In genomic region chr13:77014906-77015685, GRCh38 we compare ENCODE assay signal across 15 cellular contexts.
"Had no signal": no experiment of that assay in that cellular context is flagged by ENCODE, and none has a peak within 500 bp of the region (broad histone marks: within the 10 kb centered on the region; RNA-seq: fewer than 3 reads in every experiment).

No MANE protein-coding gene starts in this region.

- H3K9me3 Mint-ChIP-seq: activated naive CD8-positive, alpha-beta T cell treated with anti-CD3 and anti-CD28 coated beads, Interleukin-2, amount 10 ng/mL, durations not matched to agents 7 days and 5 days; endodermal cell; nephron; stimulated activated memory B cell treated with anti-CD40 and anti-IgM and Interleukin-4, amounts not matched to agents 10 μg/mL and 1 μg/mL and 100 μg/mL, for 72 hours had no signal

- H3K4me3 Mint-ChIP-seq: activated naive CD8-positive, alpha-beta T cell treated with anti-CD3 and anti-CD28 coated beads, Interleukin-2, amount 10 ng/mL, durations not matched to agents 7 days and 5 days; endodermal cell; nephron; stimulated activated memory B cell treated with anti-CD40 and anti-IgM and Interleukin-4, amounts not matched to agents 10 μg/mL and 1 μg/mL and 100 μg/mL, for 72 hours had no signal

- H3K27me3 ChIP-seq: heart left ventricle, right lobe of liver had no signal

- H3K27ac ChIP-seq: epithelial cell of prostate, right lobe of liver had no signal

- ATAC-seq: heart left ventricle; right lobe of liver; SK-N-SH treated with all-trans-retinoic acid at 6 μM for 48 hours; stimulated activated memory B cell treated with anti-CD40 and anti-IgM and Interleukin-4, amounts not matched to agents 10 μg/mL and 1 μg/mL and 100 μg/mL, for 72 hours had no signal

- H3K4me1 Mint-ChIP-seq: endodermal cell had no signal

- H3K4me3 ChIP-seq: heart left ventricle, right lobe of liver had no signal

- H3K27ac Mint-ChIP-seq: activated naive CD8-positive, alpha-beta T cell treated with anti-CD3 and anti-CD28 coated beads, Interleukin-2, amount 10 ng/mL, durations not matched to agents 7 days and 5 days; endodermal cell; nephron had no signal

- H3K27me3 Mint-ChIP-seq: activated naive CD8-positive, alpha-beta T cell treated with anti-CD3 and anti-CD28 coated beads, Interleukin-2, amount 10 ng/mL, durations not matched to agents 7 days and 5 days; stimulated activated memory B cell treated with anti-CD40 and anti-IgM and Interleukin-4, amounts not matched to agents 10 μg/mL and 1 μg/mL and 100 μg/mL, for 72 hours had no signal

- H3K9me3 ChIP-seq: heart left ventricle, right lobe of liver had no signal

- H3K4me1 ChIP-seq: right lobe of liver had no signal

- DNase-seq: activated CD4-positive, alpha-beta T cell treated with anti-CD3 and anti-CD28 coated beads for 1 hour; activated effector memory CD4-positive, alpha-beta T cell treated with anti-CD3 and anti-CD28 coated beads, Interleukin-2, amount 50 U/mL, for 16 hours; activated naive CD8-positive, alpha-beta T cell treated with anti-CD3 and anti-CD28 coated beads, Interleukin-2, amount 10 ng/mL, durations not matched to agents 7 days and 5 days; amniotic stem cell; cerebellar nuclear complex; cortex of kidney; endodermal cell; heart left ventricle; right lobe of liver; small intestine; stimulated activated CD4-positive, alpha-beta T cell treated with anti-CD3 and anti-CD28 coated beads, Interleukin-15, amount 100 ng/mL, for 24 hours had no signal
